8 cellular contexts compared by ENCODE assay signal in the genomic region with DNA sequence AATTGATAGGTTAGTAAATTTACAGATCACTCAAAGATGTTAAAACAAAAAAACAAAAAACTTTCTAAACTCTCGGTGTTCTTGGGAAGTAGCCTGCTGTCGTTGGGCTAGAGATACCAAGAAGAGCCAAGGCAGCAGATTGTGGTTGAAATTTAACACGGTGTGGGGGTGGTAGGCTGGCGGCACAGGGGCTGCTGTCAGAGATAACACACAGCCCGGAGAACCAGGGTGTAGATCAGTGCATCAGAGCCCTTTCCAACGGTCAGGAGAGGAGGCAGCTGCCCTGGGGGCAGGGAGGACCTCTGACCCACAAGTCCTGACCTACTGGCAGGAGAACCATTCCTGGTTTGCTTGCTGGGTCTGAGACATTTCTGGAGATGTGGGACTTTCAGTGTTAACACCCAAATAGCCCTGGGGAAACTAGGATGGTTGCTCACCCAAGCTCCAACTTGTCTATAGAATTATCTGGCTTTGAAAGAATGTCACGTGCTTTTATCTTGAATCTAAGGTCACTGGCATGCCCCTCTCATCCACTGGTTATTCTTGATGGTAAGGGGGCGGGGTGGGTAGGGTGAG.
DNase-seq lines count a peak whose midpoint lies in the region; ATAC-seq and TF ChIP-seq lines count a peak whose summit lies in the region.
"Not testable (repeated sequence)": the region's sequence is repeated elsewhere in the genome, so short reads cannot be mapped to it uniquely, and the experiment has no call there.

No MANE protein-coding gene starts in this region.

- H3K27me3 Mint-ChIP-seq in CD8-positive, alpha-beta T cell (ENCODE audit: low read depth); central memory CD8-positive, alpha-beta T cell; osteocyte (ENCODE audit: unreplicated experiment): not testable (repeated sequence)

- ATAC-seq in CD8-positive, alpha-beta T cell; central memory CD8-positive, alpha-beta T cell (replicated peaks; ENCODE audit: extremely low read depth, poor library complexity, severe bottlenecking): not testable (repeated sequence)

- H3K4me3 ChIP-seq in CD8-positive, alpha-beta T cell (ENCODE audit: low read depth, low read length): not testable (repeated sequence)

- intact Hi-C loops in CD8-positive, alpha-beta T cell (cut with DNase I, micrococcal nuclease): not testable (repeated sequence)

- H3K9me3 Mint-ChIP-seq in CD8-positive, alpha-beta T cell; central memory CD8-positive, alpha-beta T cell; osteocyte (ENCODE audit: unreplicated experiment): not testable (repeated sequence)

- not testable (repeated sequence) for H3K4me1 ChIP-seq in CD8-positive, alpha-beta T cell (ENCODE audit: insufficient read depth, low read length)

- CTCF ChIA-PET in CD8-positive, alpha-beta T cell (lab: Charles Lee): not testable (repeated sequence)

- DNase-seq in CD8-positive, alpha-beta T cell; central memory CD8-positive, alpha-beta T cell (ENCODE audit: low spot score in 2 of 2): not testable (repeated sequence)
- DNase-seq in LHCN-M2 (ENCODE audit: low read depth) (peak; percentile 71), iris pigment epithelial cell (ENCODE audit: low read depth) (peak; percentile 52), osteocyte (ENCODE audit: extremely low spot score, unreplicated experiment) (peak; percentile 75)
- DNase-seq in activated CD4-positive, alpha-beta T cell treated with anti-CD3 and anti-CD28 coated beads for 48 hours: peak; percentile 71
- DNase-seq in activated effector memory CD4-positive, alpha-beta T cell treated with Interleukin-2 at 50 U/mL for 16 hours: peak; percentile 40
- peak; percentile 70 for DNase-seq in stimulated activated CD8-positive, alpha-beta memory T cell treated with anti-CD3 and anti-CD28 coated beads, Interleukin-4, amount 100 ng/mL, for 48 hours

- not testable (repeated sequence) for H3K27ac ChIP-seq in CD8-positive, alpha-beta T cell (ENCODE audit: low read depth, low read length)

- H3K9me3 ChIP-seq in CD8-positive, alpha-beta T cell (ENCODE audit: low read length): not testable (repeated sequence)

- H3K36me3 Mint-ChIP-seq in CD8-positive, alpha-beta T cell; central memory CD8-positive, alpha-beta T cell (ENCODE audit: insufficient read depth); osteocyte (ENCODE audit: unreplicated experiment): not testable (repeated sequence)

- not testable (repeated sequence) for H3K27me3 ChIP-seq in CD8-positive, alpha-beta T cell (ENCODE audit: insufficient read depth, low read length)

- peak overlapping the region; percentile 78 for H3K27ac Mint-ChIP-seq in CD8-positive, alpha-beta T cell
- peak overlapping the region; percentile 55 for H3K27ac Mint-ChIP-seq in central memory CD8-positive, alpha-beta T cell (ENCODE audit: low read depth)
- H3K27ac Mint-ChIP-seq in osteocyte (ENCODE audit: unreplicated experiment): peak overlapping the region; percentile 79

- not testable (repeated sequence) for TF ChIP-seq CTCF in CD8-positive, alpha-beta T cell (IDR thresholded peaks at IDR 0.05); osteocyte (IDR thresholded peaks at IDR 0.05)

- not testable (repeated sequence) for H3K4me1 Mint-ChIP-seq in CD8-positive, alpha-beta T cell (ENCODE audit: low read depth); central memory CD8-positive, alpha-beta T cell; osteocyte (ENCODE audit: unreplicated experiment)

- not testable (repeated sequence) for H3K4me3 Mint-ChIP-seq in CD8-positive, alpha-beta T cell; central memory CD8-positive, alpha-beta T cell
- H3K4me3 Mint-ChIP-seq in osteocyte (ENCODE audit: unreplicated experiment): peak overlapping the region; percentile 19

- POLR2A ChIA-PET in CD8-positive, alpha-beta T cell (lab: Charles Lee): not testable (repeated sequence)

- H3K36me3 ChIP-seq in CD8-positive, alpha-beta T cell (ENCODE audit: insufficient read depth, low read length): not testable (repeated sequence)
